Comparison of ENCODE assay signal across 24 cellular contexts in genomic region chr10:112330154-112330553, GRCh38. TPM values are rescaled to one million over a fixed set of nuclear protein-coding genes. Genes with fewer than 3 reads are reported as not detected.
DNase-seq lines count a peak whose midpoint lies in the region; FAIRE-seq and TF ChIP-seq lines count a peak whose summit lies in the region.
"Had no signal": no experiment of that assay in that cellular context is flagged by ENCODE, and none has a peak within 500 bp of the region (broad histone marks: within the 10 kb centered on the region; RNA-seq: fewer than 3 reads in every experiment).

No MANE protein-coding gene starts in this region.

- peaks cover 23% of the 10 kb centered on the region for H3K4me1 Mint-ChIP-seq in activated T-helper 2 cell treated with anti-CD3 and anti-CD28 coated beads, Interferon-gamma antibody, Interleukin-2, Interleukin-4, amounts not matched to agents 10 μg/mL and 5 μg/mL and 100 μg/mL, durations not matched to agents 14 hours and 24 hours and 36 hours (ENCODE audit: low read depth)
- H3K4me1 Mint-ChIP-seq: CD4-positive, alpha-beta memory T cell; naive thymus-derived CD8-positive, alpha-beta T cell had no signal

- peak; percentile 7 for DNase-seq in COLO829 (ENCODE audit: low spot score)
- peak; percentile 46 for DNase-seq in GM20000 (ENCODE audit: low spot score)
- DNase-seq in caudate nucleus (lab: John Stamatoyannopoulos, UW): peak in 1 of 61 donors; percentile 4
- DNase-seq in small intestine: peak; percentile 78
- no peak for DNase-seq in activated T-helper 2 cell treated with anti-CD3 and anti-CD28 coated beads, Interferon-gamma antibody, Interleukin-2, Interleukin-4, amounts not matched to agents 10 μg/mL and 5 μg/mL and 100 μg/mL, durations not matched to agents 14 hours and 24 hours and 36 hours (ENCODE audit: low spot score)
- DNase-seq in hepatic stellate cell (ENCODE audit: low spot score): no peak
- no peak for DNase-seq in mesenteric fat pad (ENCODE audit: low spot score)
- DNase-seq: activated CD4-positive, alpha-beta T cell treated with anti-CD3 and anti-CD28 coated beads for 1 hour; activated naive CD4-positive, alpha-beta T cell treated with Interleukin-2 at 50 U/mL for 16 hours; CD4-positive, alpha-beta memory T cell; DMS153; HFFc6; mesendoderm; naive thymus-derived CD8-positive, alpha-beta T cell; NCI-H2081 treated with DMSO at 0.1 percent for 48 hours; NCI-H446; stimulated activated CD4-positive, alpha-beta T cell treated with anti-CD3 and anti-CD28 coated beads, Interleukin-15, amount 100 ng/mL, for 24 hours had no signal

- H3K9me3 Mint-ChIP-seq in activated T-helper 2 cell treated with anti-CD3 and anti-CD28 coated beads, Interferon-gamma antibody, Interleukin-2, Interleukin-4, amounts not matched to agents 10 μg/mL and 5 μg/mL and 100 μg/mL, durations not matched to agents 14 hours and 24 hours and 36 hours: no peaks in the 10 kb centered on the region
- H3K9me3 Mint-ChIP-seq: HFFc6; naive thymus-derived CD8-positive, alpha-beta T cell had no signal

- H3K4me3 ChIP-seq in small intestine (ENCODE audit: low read depth in 1 of 2, low read length in 2 of 2): no peak overlapping the region
- H3K4me3 ChIP-seq: cardiac muscle cell, vagina had no signal

- no peaks in the 10 kb centered on the region for H3K27me3 ChIP-seq in small intestine (ENCODE audit: control insufficient read depth in 2 of 2, insufficient read depth in 2 of 2, low read length in 2 of 2)
- H3K27me3 ChIP-seq: cardiac muscle cell, vagina had no signal

- 33 to 51% (median 45%) methylated on average over 3 of the region's 3 CpGs for WGBS in small intestine, 3 donors

- no peak overlapping the region for H3K4me3 Mint-ChIP-seq in activated T-helper 2 cell treated with anti-CD3 and anti-CD28 coated beads, Interferon-gamma antibody, Interleukin-2, Interleukin-4, amounts not matched to agents 10 μg/mL and 5 μg/mL and 100 μg/mL, durations not matched to agents 14 hours and 24 hours and 36 hours (ENCODE audit: low read depth)
- H3K4me3 Mint-ChIP-seq: CD4-positive, alpha-beta memory T cell; HFFc6; naive thymus-derived CD8-positive, alpha-beta T cell had no signal

- H3K27me3 Mint-ChIP-seq in activated T-helper 2 cell treated with anti-CD3 and anti-CD28 coated beads, Interferon-gamma antibody, Interleukin-2, Interleukin-4, amounts not matched to agents 10 μg/mL and 5 μg/mL and 100 μg/mL, durations not matched to agents 14 hours and 24 hours and 36 hours (ENCODE audit: low read depth): peaks cover 5% of the 10 kb centered on the region

- peaks cover 7 to 9% of the 10 kb centered on the region in 2 donors for H3K4me1 ChIP-seq in small intestine (ENCODE audit: control insufficient read depth in 2 of 2, insufficient read depth in 1 of 2, low read depth in 1 of 2, low read length in 1 of 2)
- H3K4me1 ChIP-seq: vagina had no signal

- H3K27ac Mint-ChIP-seq in activated T-helper 2 cell treated with anti-CD3 and anti-CD28 coated beads, Interferon-gamma antibody, Interleukin-2, Interleukin-4, amounts not matched to agents 10 μg/mL and 5 μg/mL and 100 μg/mL, durations not matched to agents 14 hours and 24 hours and 36 hours: no peak overlapping the region
- H3K27ac Mint-ChIP-seq: CD4-positive, alpha-beta memory T cell; HFFc6; naive thymus-derived CD8-positive, alpha-beta T cell had no signal

- H3K27ac ChIP-seq in caudate nucleus (ENCODE audit: low read depth, low read length): peak overlapping the region; percentile 93
- H3K27ac ChIP-seq in small intestine (ENCODE audit: low read depth in 1 of 2, low read length in 1 of 2): no peak overlapping the region
- H3K27ac ChIP-seq: cardiac muscle cell, vagina had no signal

- no peak for FAIRE-seq in small intestine (lab: Jason Lieb, UNC)
- FAIRE-seq: TTC549 had no signal

- H3K36me3 ChIP-seq in small intestine (ENCODE audit: control insufficient read depth in 2 of 2, insufficient read depth in 2 of 2, low read length in 2 of 2): no peaks in the 10 kb centered on the region
- H3K36me3 ChIP-seq: cardiac muscle cell, vagina had no signal

- H3K9me3 ChIP-seq in small intestine (ENCODE audit: control insufficient read depth, low read depth): no peaks in the 10 kb centered on the region
- H3K9me3 ChIP-seq: vagina had no signal

- intact Hi-C loops in activated T-helper 2 cell treated with anti-CD3 and anti-CD28 coated beads, Interferon-gamma antibody, Interleukin-2, Interleukin-4, amounts not matched to agents 10 μg/mL and 5 μg/mL and 100 μg/mL, durations not matched to agents 14 hours and 24 hours and 36 hours (cut with micrococcal nuclease): loop anchor here (5.0 kb wide), 1 partner anchor 47 kb away; no protein-coding TSS in a partner anchor

- TF ChIP-seq CTCF in GM20000 (IDR thresholded peaks at IDR 0.05; ENCODE audit: extremely low read depth, missing control alignments): no peak

- no peaks in the 10 kb centered on the region for H3K36me3 Mint-ChIP-seq in activated T-helper 2 cell treated with anti-CD3 and anti-CD28 coated beads, Interferon-gamma antibody, Interleukin-2, Interleukin-4, amounts not matched to agents 10 μg/mL and 5 μg/mL and 100 μg/mL, durations not matched to agents 14 hours and 24 hours and 36 hours (ENCODE audit: low read depth)
- H3K36me3 Mint-ChIP-seq: CD4-positive, alpha-beta memory T cell; naive thymus-derived CD8-positive, alpha-beta T cell had no signal

RNA-seq across cellular contexts. Expression of gene ACSL5, which starts 43.8 kb away (rescaled TPM):
- 100 to 1,000 TPM; 163 to 425 (median 338) TPM for polyA plus RNA-seq in small intestine
- 39.7 and 45.9 TPM in 2 replicates for total RNA-seq in activated T-helper 2 cell treated with anti-CD3 and anti-CD28 coated beads, Interferon-gamma antibody, Interleukin-2, Interleukin-4, amounts not matched to agents 10 μg/mL and 5 μg/mL and 100 μg/mL, durations not matched to agents 14 hours and 24 hours and 36 hours
- total RNA-seq in mesenteric fat pad: 41.9 TPM
- total RNA-seq: cardiac muscle cell had no signal
- polyA plus RNA-seq: cardiac muscle cell had no signal

RNA-seq across cellular contexts. Expression of gene TECTB, which starts 47.0 kb away (rescaled TPM):
- under 1 TPM in 1 of 3 donors, not detected in 2; 0.03 TPM for polyA plus RNA-seq in small intestine
- not detected in 2 replicates for total RNA-seq in activated T-helper 2 cell treated with anti-CD3 and anti-CD28 coated beads, Interferon-gamma antibody, Interleukin-2, Interleukin-4, amounts not matched to agents 10 μg/mL and 5 μg/mL and 100 μg/mL, durations not matched to agents 14 hours and 24 hours and 36 hours
- total RNA-seq in mesenteric fat pad: not detected
- total RNA-seq: cardiac muscle cell; CD4-positive, alpha-beta memory T cell; G401; HFFc6; naive thymus-derived CD8-positive, alpha-beta T cell; osteocyte; Right ventricle myocardium inferior; sciatic nerve; vagina had no signal
- polyA plus RNA-seq: cardiac muscle cell; CD4-positive, alpha-beta memory T cell; naive thymus-derived CD8-positive, alpha-beta T cell had no signal

Comparison
In these comparisons a context has a peak if more than half of its experiments do, and no peak if none do; other contexts are left out.
1. DNase-seq: peak in COLO829 (single experiment), GM20000 (single experiment) and small intestine (single experiment); none in activated T-helper 2 cell treated with anti-CD3 and anti-CD28 coated beads, Interferon-gamma antibody, Interleukin-2, Interleukin-4, amounts not matched to agents 10 μg/mL and 5 μg/mL and 100 μg/mL, durations not matched to agents 14 hours and 24 hours and 36 hours (single experiment), hepatic stellate cell (single experiment) and mesenteric fat pad (single experiment).